12 cellular contexts compared by ENCODE assay signal in genomic region chr11:125071408-125071807, GRCh38. TPM values are rescaled to one million over a fixed set of nuclear protein-coding genes. Genes with fewer than 3 reads are reported as not detected.
DNase-seq lines count a peak whose midpoint lies in the region; TF ChIP-seq lines count a peak whose summit lies in the region.
"Had no signal": no experiment of that assay in that cellular context is flagged by ENCODE, and none has a peak within 500 bp of the region (broad histone marks: within the 10 kb centered on the region; RNA-seq: fewer than 3 reads in every experiment).

No MANE protein-coding gene starts in this region.

- H2AFZ ChIP-seq in fibroblast of lung (ENCODE audit: low read length): peak overlapping the region; percentile 18

- H3K4me3 ChIP-seq in fibroblast of lung (replicated peaks in 1 of 4; ENCODE audit: control extremely low read depth in 1 of 4, insufficient read depth in 1 of 4, low read depth in 3 of 4, low read length in 4 of 4): no peak overlapping the region
- H3K4me3 ChIP-seq: cardiac muscle cell, heart left ventricle had no signal

- no peak for TF ChIP-seq CTCF in fibroblast of lung (conservative IDR thresholded peaks at IDR 0.05 in 1 of 2, IDR thresholded peaks at IDR 0.05 in 1 of 2; ENCODE audit: low read depth in 1 of 2, low read length in 2 of 2)
- no peak for TF ChIP-seq CTCF in osteocyte (IDR thresholded peaks at IDR 0.05)

- peak overlapping the region; percentile 75 for H3K27ac Mint-ChIP-seq in osteocyte (ENCODE audit: unreplicated experiment)

- no peaks in the 10 kb centered on the region for H3K27me3 ChIP-seq in fibroblast of lung (ENCODE audit: control insufficient read depth, insufficient read depth, low read length)
- H3K27me3 ChIP-seq: cardiac muscle cell had no signal

- H3K27ac ChIP-seq in fibroblast of lung (ENCODE audit: insufficient read depth, low read length): no peak overlapping the region
- H3K27ac ChIP-seq: cardiac muscle cell had no signal

- H3K9ac ChIP-seq in fibroblast of lung (ENCODE audit: insufficient read depth, low read length): no peak overlapping the region

- peaks cover 12% of the 10 kb centered on the region for H3K4me1 ChIP-seq in fibroblast of lung (ENCODE audit: control insufficient read depth, extremely low read depth, insufficient read depth, low read length)

- H3K4me1 Mint-ChIP-seq in osteocyte (ENCODE audit: unreplicated experiment): peaks cover 27% of the 10 kb centered on the region

- H3K4me3 Mint-ChIP-seq in osteocyte (ENCODE audit: unreplicated experiment): no peak overlapping the region

- H3K4me2 ChIP-seq in fibroblast of lung (ENCODE audit: extremely low read depth, insufficient read depth, low read length): no peak overlapping the region

- H3K36me3 Mint-ChIP-seq in osteocyte (ENCODE audit: unreplicated experiment): no peaks in the 10 kb centered on the region

- H3K9me3 Mint-ChIP-seq in osteocyte (ENCODE audit: unreplicated experiment): no peaks in the 10 kb centered on the region

- H3K9me3 ChIP-seq in fibroblast of lung (ENCODE audit: control insufficient read depth, insufficient read depth, low read depth, low read length): no peaks in the 10 kb centered on the region
- H3K9me3 ChIP-seq: heart left ventricle had no signal

- H3K79me2 ChIP-seq in fibroblast of lung (ENCODE audit: control insufficient read depth, insufficient read depth, low read length): no peaks in the 10 kb centered on the region

- no peaks in the 10 kb centered on the region for H4K20me1 ChIP-seq in fibroblast of lung (ENCODE audit: control insufficient read depth, extremely low read depth, insufficient read depth, low read length)

- DNase-seq in EH (ENCODE audit: low read depth) (peak; percentile 52), MV-4-11 (lab: John Stamatoyannopoulos, UW) (peak; percentile 15), fibroblast of lung (ENCODE audit: low read depth in 2 of 2) (no peak), osteocyte (ENCODE audit: extremely low spot score, unreplicated experiment) (no peak), T-helper 9 cell (no peak), DMS 273 (lab: John Stamatoyannopoulos, UW; ENCODE audit: unreplicated experiment) (no peak), NCI-H146 treated with DMSO at 0.1 percent for 48 hours (lab: John Stamatoyannopoulos, UW; ENCODE audit: unreplicated experiment) (no peak)
- DNase-seq in activated CD4-positive, CD25-positive, alpha-beta regulatory T cell treated with anti-CD3 and anti-CD28 coated beads, Interleukin-2, amount 50 U/mL, for 72 hours: no peak
- DNase-seq: activated T-cell treated with anti-CD3 and anti-CD28 coated beads for 4 hours, NCI-H2081 had no signal

- H3K36me3 ChIP-seq in fibroblast of lung (ENCODE audit: control insufficient read depth, insufficient read depth, low read length): no peaks in the 10 kb centered on the region
- H3K36me3 ChIP-seq: cardiac muscle cell, heart left ventricle had no signal

- H3K27me3 Mint-ChIP-seq in osteocyte (ENCODE audit: unreplicated experiment): no peaks in the 10 kb centered on the region

RNA-seq across cellular contexts. Expression of gene SLC37A2, which starts 8.3 kb away (rescaled TPM):
- total RNA-seq in fibroblast of lung (0.26 and 0.83 TPM in 2 replicates), osteocyte (0.37 and 0.64 TPM in 2 replicates)
- 0.36 and 2.2 TPM in 2 replicates for polyA plus RNA-seq in fibroblast of lung
- polyA plus RNA-seq in fibroblast of lung (2012): 0.41 and 2.6 TPM in 2 replicates
- 5.9 TPM in 1 of 2 replicates, not detected in the other for polyA minus RNA-seq in fibroblast of lung (ENCODE audit: low replicate concordance)

RNA-seq across cellular contexts. Expression of gene TMEM218, which starts 40.0 kb away (rescaled TPM):
- total RNA-seq in fibroblast of lung (28.0 and 31.9 TPM in 2 replicates), osteocyte (19.9 and 23.7 TPM in 2 replicates)
- polyA plus RNA-seq in fibroblast of lung: 33.9 and 34.8 TPM in 2 replicates
- polyA plus RNA-seq in fibroblast of lung (2012): 19.1 and 19.3 TPM in 2 replicates
- polyA minus RNA-seq in fibroblast of lung (ENCODE audit: low replicate concordance): 14.9 and 15.6 TPM in 2 replicates

Comparison
In these comparisons a context has a peak if more than half of its experiments do, and no peak if none do; other contexts are left out.
1. DNase-seq: peak in EH (single experiment) and MV-4-11 (single experiment); none in fibroblast of lung (0 of 2), osteocyte (single experiment), T-helper 9 cell (single experiment), activated CD4-positive, CD25-positive, alpha-beta regulatory T cell treated with anti-CD3 and anti-CD28 coated beads, Interleukin-2, amount 50 U/mL, for 72 hours (single experiment), DMS 273 (single experiment) and NCI-H146 treated with DMSO at 0.1 percent for 48 hours (single experiment).